Comparison of ENCODE assay signal across 8 cellular contexts in the genomic region with DNA sequence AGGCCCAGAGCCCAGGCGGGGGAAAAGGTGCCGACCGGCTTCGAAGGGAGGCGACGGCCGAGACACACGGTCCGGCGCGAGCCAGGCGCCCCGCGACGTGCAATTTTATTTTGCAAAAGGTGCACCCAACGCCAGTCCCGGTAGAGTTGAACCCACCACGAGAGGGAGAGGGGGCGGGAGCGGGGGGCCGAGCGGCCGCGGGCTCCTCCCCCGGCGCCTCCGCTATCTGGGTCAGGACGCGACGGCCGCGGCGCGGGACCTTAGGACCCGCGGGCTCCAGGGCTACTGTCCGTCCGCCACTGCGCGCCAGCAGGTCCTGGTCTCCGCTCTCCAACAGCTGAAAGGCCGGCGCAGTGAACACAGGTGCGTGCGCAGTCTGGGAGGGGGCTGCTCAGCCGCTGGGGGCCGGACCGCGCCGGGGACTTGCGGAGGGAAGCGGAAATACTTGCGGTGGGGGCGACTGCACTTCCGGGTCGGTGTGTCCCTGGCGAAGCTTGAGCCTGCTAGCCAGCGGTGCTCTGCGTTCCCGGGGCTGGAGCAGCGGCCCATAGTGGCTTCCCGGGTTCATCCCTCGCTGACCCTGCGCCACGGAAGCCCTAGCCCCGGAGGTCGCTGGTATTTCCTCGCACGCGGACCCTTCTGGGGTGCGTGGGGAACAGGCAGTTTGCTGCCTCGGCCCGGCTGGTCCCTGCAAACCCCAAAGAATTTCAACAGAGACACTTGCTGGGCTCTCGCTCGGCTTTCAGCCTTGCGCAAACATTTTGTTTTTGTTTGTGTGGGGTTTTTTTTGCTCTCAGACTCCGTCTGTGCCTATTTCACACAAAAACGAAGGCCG. TPM values are rescaled to one million over a fixed set of nuclear protein-coding genes. Genes with fewer than 3 reads are reported as not detected.
DNase-seq lines count a peak whose midpoint lies in the region; ATAC-seq and TF ChIP-seq lines count a peak whose summit lies in the region.

A gene with protein sequence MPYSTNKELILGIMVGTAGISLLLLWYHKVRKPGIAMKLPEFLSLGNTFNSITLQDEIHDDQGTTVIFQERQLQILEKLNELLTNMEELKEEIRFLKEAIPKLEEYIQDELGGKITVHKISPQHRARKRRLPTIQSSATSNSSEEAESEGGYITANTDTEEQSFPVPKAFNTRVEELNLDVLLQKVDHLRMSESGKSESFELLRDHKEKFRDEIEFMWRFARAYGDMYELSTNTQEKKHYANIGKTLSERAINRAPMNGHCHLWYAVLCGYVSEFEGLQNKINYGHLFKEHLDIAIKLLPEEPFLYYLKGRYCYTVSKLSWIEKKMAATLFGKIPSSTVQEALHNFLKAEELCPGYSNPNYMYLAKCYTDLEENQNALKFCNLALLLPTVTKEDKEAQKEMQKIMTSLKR (plus strand): TSS at position 225 of the 835 bp plus-strand sequence. CDS start 3,991 bp downstream, outside the sequence.

- no peaks in the 10 kb centered on the region for H3K9me3 Mint-ChIP-seq in activated CD4-positive, alpha-beta T cell treated with anti-CD3 and anti-CD28 coated beads, Interleukin-2, amount 10 ng/mL, durations not matched to agents 24 days and 14 days

- H3K27ac Mint-ChIP-seq in activated CD4-positive, alpha-beta T cell treated with anti-CD3 and anti-CD28 coated beads, Interleukin-2, amount 10 ng/mL, durations not matched to agents 24 days and 14 days: peak within 1 kb of the TSS; percentile 67

- H3K27me3 Mint-ChIP-seq in activated CD4-positive, alpha-beta T cell treated with anti-CD3 and anti-CD28 coated beads, Interleukin-2, amount 10 ng/mL, durations not matched to agents 24 days and 14 days: peaks cover 51% of the 10 kb centered on the region

- ATAC-seq in GM19035 (IDR thresholded peaks at IDR 0.05; ENCODE audit: unreplicated experiment) (peak; percentile 94), HG03354 (IDR thresholded peaks at IDR 0.05; ENCODE audit: poor library complexity, severe bottlenecking, unreplicated experiment) (peak; percentile 91), left lobe of liver (peak; percentile 86)

- no peaks in the 10 kb centered on the region for H3K36me3 Mint-ChIP-seq in activated CD4-positive, alpha-beta T cell treated with anti-CD3 and anti-CD28 coated beads, Interleukin-2, amount 10 ng/mL, durations not matched to agents 24 days and 14 days (ENCODE audit: low read depth)

- peaks cover 4% of the 10 kb centered on the region for H3K4me1 Mint-ChIP-seq in activated CD4-positive, alpha-beta T cell treated with anti-CD3 and anti-CD28 coated beads, Interleukin-2, amount 10 ng/mL, durations not matched to agents 24 days and 14 days

- no peak for TF ChIP-seq CTCF in AG10803 (conservative IDR thresholded peaks at IDR 0.05; ENCODE audit: low read length)
- no peak for TF ChIP-seq CTCF in coronary artery (IDR thresholded peaks at IDR 0.05)

- DNase-seq in AG10803 (ENCODE audit: low read depth) (peak; percentile 91), NCI-H526 (lab: John Stamatoyannopoulos, UW) (peak; percentile 73 to 94), coronary artery (ENCODE audit: low spot score) (peak; percentile 93), left lobe of liver (ENCODE audit: low spot score) (peak; percentile 96)
- DNase-seq in activated CD4-positive, alpha-beta T cell treated with anti-CD3 and anti-CD28 coated beads, Interleukin-2, amount 10 ng/mL, durations not matched to agents 24 days and 14 days: peak; percentile 92
- peak; percentile 63 for DNase-seq in stimulated activated CD4-positive, alpha-beta T cell treated with anti-CD3 and anti-CD28 coated beads, Interleukin-2, amount 100 ng/mL, for 4 hours (ENCODE audit: low read depth)

- peak within 1 kb of the TSS; percentile 79 to 93 for H3K27ac ChIP-seq in coronary artery

- peak within 1 kb of the TSS; percentile 75 for H3K4me3 ChIP-seq in AG10803 (ENCODE audit: low read length)
- peak within 1 kb of the TSS; percentile 96 for H3K4me3 ChIP-seq in coronary artery

- H3K4me3 Mint-ChIP-seq in activated CD4-positive, alpha-beta T cell treated with anti-CD3 and anti-CD28 coated beads, Interleukin-2, amount 10 ng/mL, durations not matched to agents 24 days and 14 days: peak within 1 kb of the TSS; percentile 82

- intact Hi-C loops in activated CD4-positive, alpha-beta T cell treated with anti-CD3 and anti-CD28 coated beads, Interleukin-2, amount 10 ng/mL, durations not matched to agents 24 days and 14 days (cut with micrococcal nuclease): no loop called here

RNA-seq across cellular contexts. Expression of the gene that starts here (rescaled TPM):
- 1.2 and 1.7 TPM in 2 replicates for total RNA-seq in activated CD4-positive, alpha-beta T cell treated with anti-CD3 and anti-CD28 coated beads, Interleukin-2, amount 10 ng/mL, durations not matched to agents 24 days and 14 days
- total RNA-seq in left lobe of liver: 16.4 TPM

Comparison
In these comparisons a context has a peak if more than half of its experiments do, and no peak if none do; other contexts are left out.
1. Peak in every context shown above with its lines: DNase-seq, ATAC-seq, H3K4me3 ChIP-seq and H3K27ac ChIP-seq.